In the genomic region with DNA sequence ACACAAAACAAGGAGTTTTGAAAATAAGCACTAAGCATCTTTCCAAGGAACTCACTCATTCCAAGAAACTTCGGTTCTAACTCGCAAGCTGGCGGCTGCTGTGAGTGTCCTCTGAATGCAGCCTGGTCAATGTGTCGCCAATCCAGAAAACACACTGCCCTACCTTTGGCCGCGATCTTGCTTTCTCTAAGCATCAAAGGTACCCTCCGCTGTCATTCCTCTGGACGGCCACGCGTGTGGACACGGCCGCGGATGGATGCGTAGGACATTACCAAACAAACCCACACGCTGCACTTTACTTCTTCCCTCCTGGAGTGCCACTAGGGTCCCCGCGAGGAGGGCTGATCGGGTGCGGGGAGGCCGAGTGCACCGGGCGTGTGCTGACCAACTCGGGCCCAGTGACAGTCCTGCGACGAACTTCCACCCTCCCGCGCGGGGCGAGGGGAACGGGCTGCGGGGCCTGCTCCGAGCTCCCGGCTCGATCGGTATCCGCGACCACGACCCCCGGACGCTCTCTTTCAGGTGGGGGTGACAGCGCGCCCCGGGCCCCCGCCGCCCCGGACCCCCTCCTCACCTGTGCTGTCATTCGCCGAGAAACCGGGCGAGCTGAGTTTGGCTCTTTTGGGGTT, we compare ENCODE assay signal across 7 cellular contexts. TPM values are rescaled to one million over a fixed set of nuclear protein-coding genes. Genes with fewer than 3 reads are reported as not detected.
DNase-seq lines count a peak whose midpoint lies in the region; ATAC-seq and TF ChIP-seq lines count a peak whose summit lies in the region.

No MANE protein-coding gene starts in this region.

- intact Hi-C loops in Right ventricle myocardium superior (cut with DNase I), result loop anchor here (5.0 kb wide), 2 partner anchors 107 to 187 kb away; no protein-coding TSS in a partner anchor

- H3K4me1 Mint-ChIP-seq in progenitor cell of endocrine pancreas (ENCODE audit: low read depth), result peaks cover 51% of the 10 kb centered on the region

- H3K4me3 ChIP-seq in HL-60 (replicated peaks; ENCODE audit: insufficient read depth, low read length), result peak overlapping the region; percentile 71

- H3K4me3 Mint-ChIP-seq in progenitor cell of endocrine pancreas (ENCODE audit: low read depth), result peak overlapping the region; percentile 87

- no peaks in the 10 kb centered on the region for H3K9me3 Mint-ChIP-seq in progenitor cell of endocrine pancreas (ENCODE audit: low read depth)

- H3K36me3 Mint-ChIP-seq in progenitor cell of endocrine pancreas (ENCODE audit: insufficient read depth), result peaks cover 2% of the 10 kb centered on the region

- TF ChIP-seq CTCF in HL-60 (IDR thresholded peaks at IDR 0.05; ENCODE audit: insufficient read depth, low read length) (no peak), progenitor cell of endocrine pancreas (IDR thresholded peaks at IDR 0.05; ENCODE audit: unreplicated experiment) (no peak)

- H3K27me3 ChIP-seq in HL-60 (ENCODE audit: insufficient read depth, poor library complexity, severe bottlenecking), result no peaks in the 10 kb centered on the region

- peak; percentile 7 for ATAC-seq in GM18867 (IDR thresholded peaks at IDR 0.05; ENCODE audit: unreplicated experiment)
- peak; percentile 19 for ATAC-seq in Right ventricle myocardium superior (ENCODE audit: poor library complexity)
- no peak for ATAC-seq in GM18868 (IDR thresholded peaks at IDR 0.05; ENCODE audit: unreplicated experiment)

- H3K27ac ChIP-seq in HL-60 (replicated peaks), result peak overlapping the region; percentile 9; the same call in 1 of the 2 replicates

- H3K27me3 Mint-ChIP-seq in progenitor cell of endocrine pancreas, result no peaks in the 10 kb centered on the region

- DNase-seq in HL-60 (ENCODE audit: low read depth in 1 of 2, low spot score in 1 of 2) (peak in 1 of 2 experiments; percentile 15), Right ventricle myocardium superior (peak; percentile 61), progenitor cell of endocrine pancreas (ENCODE audit: low spot score, unreplicated experiment) (no peak), NCI-H1694 (lab: John Stamatoyannopoulos, UW) (no peak)
- DNase-seq in activated T-cell treated with anti-CD3 and anti-CD28 coated beads, Interleukin-2, amount 50 U/mL, for 48 hours, result peak; percentile 55 to 56

- H3K27ac Mint-ChIP-seq in progenitor cell of endocrine pancreas, result peak overlapping the region; percentile 94

RNA-seq across cellular contexts. Expression of a gene that starts 1.1 kb away (rescaled TPM):
- total RNA-seq in Right ventricle myocardium superior (35.3 TPM), progenitor cell of endocrine pancreas (144 and 146 TPM in 2 replicates)

Comparison
In these comparisons a context has a peak if more than half of its experiments do, and no peak if none do; other contexts are left out.
1. DNase-seq: peak in activated T-cell treated with anti-CD3 and anti-CD28 coated beads, Interleukin-2, amount 50 U/mL, for 48 hours (2 of 2) and Right ventricle myocardium superior (single experiment); none in progenitor cell of endocrine pancreas (single experiment) and NCI-H1694 (single experiment).